9 cellular contexts compared by ENCODE assay signal in genomic region chr17:75754378-75755204, GRCh38. TPM values are rescaled to one million over a fixed set of nuclear protein-coding genes. Genes with fewer than 3 reads are reported as not detected.
A peak's percentile ranks its signal among the peaks of the same experiment; 100 is the strongest.
DNase-seq lines count a peak whose midpoint lies in the region; ATAC-seq and TF ChIP-seq lines count a peak whose summit lies in the region.
"Had no signal": no experiment of that assay in that cellular context is flagged by ENCODE, and none has a peak within 500 bp of the region (broad histone marks: within the 10 kb centered on the region; RNA-seq: fewer than 3 reads in every experiment).

No MANE protein-coding gene starts in this region.

- H3K27ac ChIP-seq in DOHH2 (ENCODE audit: low read depth, low read length) (no peak overlapping the region), MM.1S (ENCODE audit: low read length) (no peak overlapping the region), trophoblast cell (ENCODE audit: low read depth, low read length) (no peak overlapping the region)

- peak overlapping the region; percentile 81 for H3K4me3 ChIP-seq in DOHH2 (ENCODE audit: low read length)
- 0 out of 2 replicates have a peak overlapping the region, but pooled peaks have one; percentile 20 for H3K4me3 ChIP-seq in MM.1S (ENCODE audit: low read length)
- no peak overlapping the region for H3K4me3 ChIP-seq in trophoblast cell (ENCODE audit: low read depth, low read length)

- no peaks in the 10 kb centered on the region for H3K36me3 Mint-ChIP-seq in chondrocyte (ENCODE audit: low read depth)

- peak overlapping the region; percentile 52 for H3K27ac Mint-ChIP-seq in chondrocyte (ENCODE audit: unreplicated experiment)

- H4K20me1 ChIP-seq in DOHH2 (ENCODE audit: control insufficient read depth, insufficient read depth, low read depth, low read length) (no peaks in the 10 kb centered on the region), MM.1S (ENCODE audit: insufficient read depth, low read length) (no peaks in the 10 kb centered on the region)

- no peak overlapping the region for H3K4ac ChIP-seq in trophoblast cell (ENCODE audit: low read depth, low read length)

- no peak overlapping the region for H3K23ac ChIP-seq in trophoblast cell (ENCODE audit: low read length)

- H2AK5ac ChIP-seq in trophoblast cell (ENCODE audit: low read length), result no peak overlapping the region

- ATAC-seq in HG02938 (IDR thresholded peaks at IDR 0.05; ENCODE audit: unreplicated experiment), result no peak

- H3K9me3 ChIP-seq in DOHH2 (ENCODE audit: control insufficient read depth, insufficient read depth, low read length) (no peaks in the 10 kb centered on the region), MM.1S (replicated peaks; ENCODE audit: insufficient read depth, low read length) (no peaks in the 10 kb centered on the region), trophoblast cell (ENCODE audit: insufficient read depth, low read depth, low read length) (peaks cover 5% of the 10 kb centered on the region)

- H3K9ac ChIP-seq in MM.1S (ENCODE audit: low read length), result peak overlapping the region; percentile 83
- no peak overlapping the region for H3K9ac ChIP-seq in trophoblast cell (ENCODE audit: low read length)

- WGBS in trophoblast cell (ENCODE audit: extremely low coverage, insufficient coverage, insufficient read length), result no CpG with 5 or more reads among the region's 27 CpGs

- H4K91ac ChIP-seq in trophoblast cell (ENCODE audit: low read depth, low read length), result peak overlapping the region; percentile 65

- no peak overlapping the region for H2BK5ac ChIP-seq in trophoblast cell (ENCODE audit: low read depth, low read length, poor library complexity)

- no peak overlapping the region for H3K14ac ChIP-seq in trophoblast cell (ENCODE audit: low read length)

- H3K79me1 ChIP-seq in trophoblast cell (ENCODE audit: low read length), result peaks cover 6% of the 10 kb centered on the region

- DNase-seq in MM.1S, result no peak
- DNase-seq in chondrocyte (ENCODE audit: low spot score), result no peak
- no peak for DNase-seq in trophoblast cell
- DNase-seq in NCI-H1436 (lab: John Stamatoyannopoulos, UW), result no peak
- no peak for DNase-seq in SKM-1 (lab: John Stamatoyannopoulos, UW; ENCODE audit: unreplicated experiment)
- DNase-seq in Kasumi-1 (lab: John Stamatoyannopoulos, UW), result no peak
- DNase-seq: mammary epithelial cell had no signal

- no peaks in the 10 kb centered on the region for H3K9me3 Mint-ChIP-seq in chondrocyte (ENCODE audit: low read depth)

- no peaks in the 10 kb centered on the region for H3K27me3 Mint-ChIP-seq in chondrocyte (ENCODE audit: low read depth)

- H3K36me3 ChIP-seq in DOHH2 (ENCODE audit: control insufficient read depth, low read length) (no peaks in the 10 kb centered on the region), MM.1S (replicated peaks; ENCODE audit: insufficient read depth, low read length) (no peaks in the 10 kb centered on the region), trophoblast cell (ENCODE audit: control insufficient read depth in 1 of 2, insufficient read depth in 2 of 2, low read length in 2 of 2) (peaks cover 35 to 41% of the 10 kb centered on the region in 2 experiments)

- peak overlapping the region; percentile 82 for H4K8ac ChIP-seq in trophoblast cell (ENCODE audit: low read depth, low read length)

- H3F3A ChIP-seq in DOHH2 (ENCODE audit: control insufficient read depth, insufficient read depth) (peaks cover 4% of the 10 kb centered on the region), MM.1S (ENCODE audit: insufficient read depth, low read length) (no peaks in the 10 kb centered on the region)

- peaks cover 12% of the 10 kb centered on the region for H3K4me1 Mint-ChIP-seq in chondrocyte (ENCODE audit: low read depth)

- H3K9me2 ChIP-seq in DOHH2 (replicated peaks; ENCODE audit: control insufficient read depth, low read length) (no peaks in the 10 kb centered on the region), MM.1S (replicated peaks; ENCODE audit: insufficient read depth, low read length) (no peaks in the 10 kb centered on the region)

- peak overlapping the region; percentile 17 for H3K4me3 Mint-ChIP-seq in chondrocyte (ENCODE audit: unreplicated experiment)

- H3K79me2 ChIP-seq in DOHH2 (ENCODE audit: control insufficient read depth, low read length) (no peaks in the 10 kb centered on the region), MM.1S (ENCODE audit: low read length) (no peaks in the 10 kb centered on the region), trophoblast cell (ENCODE audit: control insufficient read depth, insufficient read depth, low read length, poor library complexity) (peaks cover 2% of the 10 kb centered on the region)

- TF ChIP-seq CTCF in DOHH2 (IDR thresholded peaks at IDR 0.05; ENCODE audit: low read depth, low read length, poor library complexity, severe bottlenecking), result no peak
- TF ChIP-seq CTCF in MM.1S (IDR thresholded peaks at IDR 0.05; ENCODE audit: low read length), result no peak
- peak; percentile 5 for TF ChIP-seq CTCF in chondrocyte (IDR thresholded peaks at IDR 0.05)

- peak overlapping the region; percentile 78 for H3K4me2 ChIP-seq in DOHH2 (ENCODE audit: low read length)
- peak overlapping the region; percentile 86 for H3K4me2 ChIP-seq in MM.1S (ENCODE audit: low read depth, low read length)
- H3K4me2 ChIP-seq in trophoblast cell (ENCODE audit: low read length), result no peak overlapping the region

- H2BK120ac ChIP-seq in trophoblast cell (ENCODE audit: insufficient read depth, low read length, poor library complexity), result no peak overlapping the region

- H4K12ac ChIP-seq in trophoblast cell (ENCODE audit: low read depth, low read length), result no peak overlapping the region

- no peak overlapping the region for H3K18ac ChIP-seq in trophoblast cell (ENCODE audit: low read length)

- peaks cover 26% of the 10 kb centered on the region for H3K4me1 ChIP-seq in DOHH2 (ENCODE audit: control insufficient read depth, low read length)
- peaks cover 6% of the 10 kb centered on the region for H3K4me1 ChIP-seq in MM.1S (ENCODE audit: low read length)
- H3K4me1 ChIP-seq in trophoblast cell (ENCODE audit: control insufficient read depth in 1 of 2, insufficient read depth in 2 of 2, low read length in 2 of 2), result peaks cover 4% of the 10 kb centered on the region in 2 experiments

- H2AFZ ChIP-seq in MM.1S (ENCODE audit: low read length), result peak overlapping the region; percentile 75
- no peak overlapping the region for H2AFZ ChIP-seq in trophoblast cell (ENCODE audit: insufficient read depth, low read length, poor library complexity)

- H3K27me3 ChIP-seq in DOHH2 (ENCODE audit: control insufficient read depth, low read length) (no peaks in the 10 kb centered on the region), MM.1S (replicated peaks; ENCODE audit: insufficient read depth, low read length) (no peaks in the 10 kb centered on the region), trophoblast cell (ENCODE audit: insufficient read depth, low read length) (no peaks in the 10 kb centered on the region)

- no peak overlapping the region for H2BK12ac ChIP-seq in trophoblast cell (ENCODE audit: low read length)

RNA-seq across cellular contexts. Expression of gene GALK1, which starts 10.4 kb away (rescaled TPM):
- total RNA-seq in chondrocyte, result 27.8 to 34.7 TPM (median 30.0 TPM) in 3 replicates
- polyA plus RNA-seq in trophoblast cell (2013), result 14.2 TPM in 2 replicates

RNA-seq across cellular contexts. Expression of gene UNK, which starts 30.0 kb away (rescaled TPM):
- total RNA-seq in chondrocyte, result 20.9 to 35.8 TPM (median 21.0 TPM) in 3 replicates
- polyA plus RNA-seq in trophoblast cell (2013), result 20.5 and 22.3 TPM in 2 replicates

RNA-seq across cellular contexts. Expression of gene ITGB4, which starts 33.3 kb away (rescaled TPM):
- 5.2 to 52.3 TPM (median 5.6 TPM) in 3 replicates for total RNA-seq in chondrocyte
- 81.0 and 90.8 TPM in 2 replicates for polyA plus RNA-seq in trophoblast cell (2013)
